Comparison of ENCODE assay signal across 15 cellular contexts in genomic region chr12:120242971-120243699, GRCh38. TPM values are rescaled to one million over a fixed set of nuclear protein-coding genes. Genes with fewer than 3 reads are reported as not detected.
DNase-seq lines count a peak whose midpoint lies in the region; ATAC-seq and TF ChIP-seq lines count a peak whose summit lies in the region.
"Had no signal": no experiment of that assay in that cellular context is flagged by ENCODE, and none has a peak within 500 bp of the region (broad histone marks: within the 10 kb centered on the region; RNA-seq: fewer than 3 reads in every experiment).

No MANE protein-coding gene starts in this region.

- H3K36me3 Mint-ChIP-seq in activated naive CD4-positive, alpha-beta T cell treated with anti-CD3 and anti-CD28 coated beads, Interleukin-2, amount 10 ng/mL, durations not matched to agents 7 days and 5 days: peaks cover 45% of the 10 kb centered on the region
- peaks cover 2% of the 10 kb centered on the region for H3K36me3 Mint-ChIP-seq in activated naive CD4-positive, alpha-beta T cell treated with anti-CD3 and anti-CD28 coated beads for 36 hours (ENCODE audit: low read depth)
- no peaks in the 10 kb centered on the region for H3K36me3 Mint-ChIP-seq in glutamatergic neuron (ENCODE audit: unreplicated experiment)

- H3K27me3 Mint-ChIP-seq in activated naive CD4-positive, alpha-beta T cell treated with anti-CD3 and anti-CD28 coated beads, Interleukin-2, amount 10 ng/mL, durations not matched to agents 7 days and 5 days: no peaks in the 10 kb centered on the region
- no peaks in the 10 kb centered on the region for H3K27me3 Mint-ChIP-seq in activated naive CD4-positive, alpha-beta T cell treated with anti-CD3 and anti-CD28 coated beads for 36 hours (ENCODE audit: low read depth)
- no peaks in the 10 kb centered on the region for H3K27me3 Mint-ChIP-seq in glutamatergic neuron (ENCODE audit: unreplicated experiment)
- H3K27me3 Mint-ChIP-seq: activated naive CD4-positive, alpha-beta T cell treated with anti-CD3 and anti-CD28 coated beads, Interleukin-2, amount 50 U/mL, for 24 hours had no signal

- no peaks in the 10 kb centered on the region for H3K36me3 ChIP-seq in smooth muscle cell (ENCODE audit: low read depth)
- H3K36me3 ChIP-seq: colonic mucosa had no signal

- H3K27ac ChIP-seq in smooth muscle cell (ENCODE audit: low read depth): no peak overlapping the region
- H3K27ac ChIP-seq: colonic mucosa, parathyroid adenoma had no signal

- no peak overlapping the region for H3K4me3 ChIP-seq in smooth muscle cell
- H3K4me3 ChIP-seq: colonic mucosa, GM12878 had no signal

- peaks cover 58% of the 10 kb centered on the region for H3K79me2 ChIP-seq in smooth muscle cell (ENCODE audit: low read depth)

- peaks cover 70% of the 10 kb centered on the region for H3K4me1 Mint-ChIP-seq in activated naive CD4-positive, alpha-beta T cell treated with anti-CD3 and anti-CD28 coated beads, Interleukin-2, amount 10 ng/mL, durations not matched to agents 7 days and 5 days
- peaks cover 75% of the 10 kb centered on the region for H3K4me1 Mint-ChIP-seq in activated naive CD4-positive, alpha-beta T cell treated with anti-CD3 and anti-CD28 coated beads for 36 hours (ENCODE audit: low read depth)
- peaks cover 20% of the 10 kb centered on the region for H3K4me1 Mint-ChIP-seq in glutamatergic neuron (ENCODE audit: low read depth, unreplicated experiment)

- no peak overlapping the region for H3K4me3 Mint-ChIP-seq in activated naive CD4-positive, alpha-beta T cell treated with anti-CD3 and anti-CD28 coated beads, Interleukin-2, amount 10 ng/mL, durations not matched to agents 7 days and 5 days
- no peak overlapping the region for H3K4me3 Mint-ChIP-seq in activated naive CD4-positive, alpha-beta T cell treated with anti-CD3 and anti-CD28 coated beads for 36 hours
- peak overlapping the region; percentile 18 for H3K4me3 Mint-ChIP-seq in glutamatergic neuron (ENCODE audit: unreplicated experiment)
- H3K4me3 Mint-ChIP-seq: activated naive CD4-positive, alpha-beta T cell treated with anti-CD3 and anti-CD28 coated beads, Interleukin-2, amount 50 U/mL, for 24 hours had no signal

- H3K27ac Mint-ChIP-seq in activated naive CD4-positive, alpha-beta T cell treated with anti-CD3 and anti-CD28 coated beads, Interleukin-2, amount 10 ng/mL, durations not matched to agents 7 days and 5 days: peak overlapping the region; percentile 20
- no peak overlapping the region for H3K27ac Mint-ChIP-seq in activated naive CD4-positive, alpha-beta T cell treated with anti-CD3 and anti-CD28 coated beads for 36 hours
- H3K27ac Mint-ChIP-seq in glutamatergic neuron (ENCODE audit: unreplicated experiment): peak overlapping the region; percentile 36
- H3K27ac Mint-ChIP-seq: activated naive CD4-positive, alpha-beta T cell treated with anti-CD3 and anti-CD28 coated beads, Interleukin-2, amount 50 U/mL, for 24 hours had no signal

- no peak overlapping the region for H2AFZ ChIP-seq in smooth muscle cell (ENCODE audit: low read depth)
- H2AFZ ChIP-seq: parathyroid adenoma had no signal

- ATAC-seq in HG02588 (IDR thresholded peaks at IDR 0.05; ENCODE audit: unreplicated experiment): no peak
- ATAC-seq: GM12878, HCT116 had no signal

- TF ChIP-seq CTCF in glutamatergic neuron (IDR thresholded peaks at IDR 0.05; ENCODE audit: partially characterized antibody, unreplicated experiment) (no peak), smooth muscle cell (IDR thresholded peaks at IDR 0.05; ENCODE audit: borderline replicate concordance, insufficient read depth, poor library complexity, severe bottlenecking) (no peak)

- WGBS in smooth muscle cell (ENCODE audit: low lambda C conversion rate): 47% methylated on average over 8 of the region's 8 CpGs

- H3K4me1 ChIP-seq in smooth muscle cell (ENCODE audit: low read depth): peaks cover 35% of the 10 kb centered on the region
- H3K4me1 ChIP-seq: colonic mucosa had no signal

- intact Hi-C loops in activated naive CD4-positive, alpha-beta T cell treated with anti-CD3 and anti-CD28 coated beads for 36 hours (cut with micrococcal nuclease): no loop called here

- peaks cover 15% of the 10 kb centered on the region for H3F3A ChIP-seq in smooth muscle cell (ENCODE audit: low read depth)

- DNase-seq in activated naive CD4-positive, alpha-beta T cell treated with anti-CD3 and anti-CD28 coated beads, Interleukin-2, amount 10 ng/mL, durations not matched to agents 7 days and 5 days: no peak
- DNase-seq in activated naive CD4-positive, alpha-beta T cell treated with anti-CD3 and anti-CD28 coated beads for 36 hours: no peak
- DNase-seq in glutamatergic neuron (no peak), smooth muscle cell (lab: John Stamatoyannopoulos, UW; ENCODE audit: unreplicated experiment) (no peak), COLO668 (lab: John Stamatoyannopoulos, UW; ENCODE audit: unreplicated experiment) (no peak)
- DNase-seq: ACHN, colonic mucosa, foreskin melanocyte, KG1, NCI-H1694 treated with DMSO at 0.1 percent for 48 hours had no signal

- peak overlapping the region; percentile 57 for H3K4me2 ChIP-seq in smooth muscle cell

- no peaks in the 10 kb centered on the region for H3K9me3 Mint-ChIP-seq in activated naive CD4-positive, alpha-beta T cell treated with anti-CD3 and anti-CD28 coated beads, Interleukin-2, amount 10 ng/mL, durations not matched to agents 7 days and 5 days
- no peaks in the 10 kb centered on the region for H3K9me3 Mint-ChIP-seq in activated naive CD4-positive, alpha-beta T cell treated with anti-CD3 and anti-CD28 coated beads for 36 hours
- peaks cover 2% of the 10 kb centered on the region for H3K9me3 Mint-ChIP-seq in glutamatergic neuron (ENCODE audit: unreplicated experiment)
- H3K9me3 Mint-ChIP-seq: activated naive CD4-positive, alpha-beta T cell treated with anti-CD3 and anti-CD28 coated beads, Interleukin-2, amount 50 U/mL, for 24 hours had no signal

- CTCF ChIA-PET in activated naive CD4-positive, alpha-beta T cell treated with anti-CD3 and anti-CD28 coated beads, Interleukin-2, amount 10 ng/mL, durations not matched to agents 7 days and 5 days (lab: Charles Lee): interaction anchor here (0.6 to 9.2 kb wide), 4 partner anchors 8 to 50 kb away, joined by 3 to 87 read pairs (median 4); partner anchors contain the start of gene PXN
- CTCF ChIA-PET in activated naive CD4-positive, alpha-beta T cell treated with anti-CD3 and anti-CD28 coated beads for 36 hours (lab: Charles Lee): interaction anchor here (7.1 to 10.6 kb wide), 2 partner anchors 9 to 14 kb away, joined by 78 to 116 read pairs; no protein-coding TSS in a partner anchor

- no peak overlapping the region for H3K9ac ChIP-seq in smooth muscle cell (ENCODE audit: low read depth)
- H3K9ac ChIP-seq: parathyroid adenoma had no signal

- H3K9me3 ChIP-seq in smooth muscle cell (replicated peaks; ENCODE audit: low read depth): no peaks in the 10 kb centered on the region
- H3K9me3 ChIP-seq: colonic mucosa had no signal

- H3K27me3 ChIP-seq in smooth muscle cell (ENCODE audit: low read depth): no peaks in the 10 kb centered on the region
- H3K27me3 ChIP-seq: colonic mucosa had no signal

- H4K20me1 ChIP-seq in smooth muscle cell (ENCODE audit: low read depth): peaks cover 96% of the 10 kb centered on the region

RNA-seq across cellular contexts. Expression of gene PXN, which starts 22.4 kb away (rescaled TPM):
- 100 to 1,000 TPM; 109 to 112 TPM for total RNA-seq in activated naive CD4-positive, alpha-beta T cell treated with anti-CD3 and anti-CD28 coated beads for 36 hours
- total RNA-seq in glutamatergic neuron (ENCODE audit: unreplicated experiment): 39.5 TPM
- total RNA-seq in smooth muscle cell: 16.6 and 17.2 TPM in 2 replicates
- polyA plus RNA-seq in smooth muscle cell: 27.0 and 61.2 TPM in 2 replicates

RNA-seq across cellular contexts. Expression of gene RPLP0, which starts 42.2 kb away (rescaled TPM):
- total RNA-seq in activated naive CD4-positive, alpha-beta T cell treated with anti-CD3 and anti-CD28 coated beads for 36 hours: 1,000 to 10,000 TPM; 5,065 to 5,278 TPM
- total RNA-seq in glutamatergic neuron (ENCODE audit: unreplicated experiment) (1,238 TPM), smooth muscle cell (2,989 and 3,138 TPM in 2 replicates)
- polyA plus RNA-seq in smooth muscle cell: 1,054 and 1,106 TPM in 2 replicates

RNA-seq across cellular contexts. Expression of gene RNU4-2, which starts 48.6 kb away (rescaled TPM):
- total RNA-seq in activated naive CD4-positive, alpha-beta T cell treated with anti-CD3 and anti-CD28 coated beads for 36 hours: 1,000 to 10,000 TPM; 1,318 to 2,532 TPM
- 8,083 TPM for total RNA-seq in glutamatergic neuron (ENCODE audit: unreplicated experiment)
- total RNA-seq in smooth muscle cell: under 0.01 TPM in 2 replicates
- 4.5 TPM in 1 of 2 replicates, not detected in the other for polyA plus RNA-seq in smooth muscle cell

RNA-seq across cellular contexts. Expression of gene GCN1, which starts 48.6 kb away (rescaled TPM):
- 100 to 1,000 TPM; 122 to 128 TPM for total RNA-seq in activated naive CD4-positive, alpha-beta T cell treated with anti-CD3 and anti-CD28 coated beads for 36 hours
- total RNA-seq in glutamatergic neuron (ENCODE audit: unreplicated experiment) (173 TPM), smooth muscle cell (40.4 and 44.3 TPM in 2 replicates)
- 31.6 and 35.9 TPM in 2 replicates for polyA plus RNA-seq in smooth muscle cell

RNA-seq across cellular contexts. Expression of gene RNU4-1, which starts 49.9 kb away (rescaled TPM):
- 1,000 to 10,000 TPM in 1 of 2 experiments, 100 to 1,000 TPM in 1; 685 to 1,294 TPM for total RNA-seq in activated naive CD4-positive, alpha-beta T cell treated with anti-CD3 and anti-CD28 coated beads for 36 hours
- 5,722 TPM for total RNA-seq in glutamatergic neuron (ENCODE audit: unreplicated experiment)
- total RNA-seq in smooth muscle cell: under 0.01 TPM in 2 replicates
- polyA plus RNA-seq in smooth muscle cell: 3.8 TPM in 1 of 2 replicates, not detected in the other

Comparison
In these comparisons a context has a peak if more than half of its experiments do, and no peak if none do; other contexts are left out.
1. RNA of gene RNU4-2, which starts 48.6 kb away (total RNA-seq): 8,083 TPM in glutamatergic neuron (single experiment) and 1,318 to 2,532 TPM in activated naive CD4-positive, alpha-beta T cell treated with anti-CD3 and anti-CD28 coated beads for 36 hours; under 0.01 TPM in smooth muscle cell; every median in the first group is over 1,000 times any median in the second.